ENCODE assay signal across 18 cellular contexts in genomic region chr19:44775676-44776240, GRCh38. TPM values are rescaled to one million over a fixed set of nuclear protein-coding genes. Genes with fewer than 3 reads are reported as not detected.
DNase-seq lines count a peak whose midpoint lies in the region; ATAC-seq and TF ChIP-seq lines count a peak whose summit lies in the region.
"Had no signal": no experiment of that assay in that cellular context is flagged by ENCODE, and none has a peak within 500 bp of the region (broad histone marks: within the 10 kb centered on the region; RNA-seq: fewer than 3 reads in every experiment).

No MANE protein-coding gene starts in this region.

- H3K4me1 ChIP-seq in mammary epithelial cell (ENCODE audit: insufficient read depth, low read length), result peaks cover 57% of the 10 kb centered on the region
- peaks cover 0 to 4% of the 10 kb centered on the region in 2 donors for H3K4me1 ChIP-seq in esophagus (ENCODE audit: control insufficient read depth in 2 of 2, insufficient read depth in 2 of 2, low read length in 1 of 2)
- H3K4me1 ChIP-seq in osteoblast (ENCODE audit: insufficient read depth, low read length), result peaks cover 14% of the 10 kb centered on the region

- peak overlapping the region; percentile 93 for H3K27ac ChIP-seq in mammary epithelial cell (ENCODE audit: insufficient read depth, low read depth, low read length)
- peak overlapping the region; percentile 77 to 89 for H3K27ac ChIP-seq in esophagus (ENCODE audit: low read depth in 2 of 2, low read length in 1 of 2)
- no peak overlapping the region for H3K27ac ChIP-seq in osteoblast (ENCODE audit: low read depth, low read length)
- H3K27ac ChIP-seq: 22Rv1, KMS-11 had no signal

- peak overlapping the region; percentile 45 for H3K9ac ChIP-seq in mammary epithelial cell (ENCODE audit: insufficient read depth, low read length)
- H3K9ac ChIP-seq: KMS-11 had no signal

- H3K4me3 Mint-ChIP-seq in MCF 10A (ENCODE audit: unreplicated experiment), result no peak overlapping the region
- H3K4me3 Mint-ChIP-seq in activated CD4-positive, alpha-beta T cell treated with anti-CD3 and anti-CD28 coated beads for 36 hours, result no peak overlapping the region

- H3K4me1 Mint-ChIP-seq in MCF 10A (ENCODE audit: insufficient read depth, unreplicated experiment), result peaks cover 22% of the 10 kb centered on the region
- H3K4me1 Mint-ChIP-seq in activated CD4-positive, alpha-beta T cell treated with anti-CD3 and anti-CD28 coated beads for 36 hours, result peaks cover 5% of the 10 kb centered on the region

- no peak for ATAC-seq in activated CD4-positive, alpha-beta T cell treated with anti-CD3 and anti-CD28 coated beads for 36 hours

- H3K79me2 ChIP-seq in mammary epithelial cell (ENCODE audit: insufficient read depth, low read length) (peaks cover 28% of the 10 kb centered on the region), osteoblast (ENCODE audit: insufficient read depth, low read length) (no peaks in the 10 kb centered on the region)

- dilution Hi-C loops in mammary epithelial cell (cut with HindIII; ENCODE audit: low sequenced_read_pairs), result no loop called here

- H3K27ac Mint-ChIP-seq in MCF 10A (ENCODE audit: low read depth, unreplicated experiment), result no peak overlapping the region
- H3K27ac Mint-ChIP-seq in activated CD4-positive, alpha-beta T cell treated with anti-CD3 and anti-CD28 coated beads for 36 hours, result no peak overlapping the region
- H3K27ac Mint-ChIP-seq: GM23338 had no signal

- H3K27me3 ChIP-seq in mammary epithelial cell (ENCODE audit: insufficient read depth, low read length) (no peaks in the 10 kb centered on the region), esophagus (ENCODE audit: control insufficient read depth in 1 of 2, insufficient read depth in 2 of 2, low read length in 2 of 2) (no peaks in the 10 kb centered on the region), osteoblast (ENCODE audit: insufficient read depth, low read length) (no peaks in the 10 kb centered on the region)

- H2AFZ ChIP-seq in mammary epithelial cell (ENCODE audit: low read depth, low read length) (no peak overlapping the region), osteoblast (ENCODE audit: low read length) (no peak overlapping the region)

- H4K20me1 ChIP-seq in mammary epithelial cell (ENCODE audit: insufficient read depth, low read length) (no peaks in the 10 kb centered on the region), osteoblast (ENCODE audit: insufficient read depth, low read length) (no peaks in the 10 kb centered on the region)

- WGBS in mammary epithelial cell (ENCODE audit: low coverage, missing lambda C conversion rate), result 75% methylated on average over 6 of the region's 6 CpGs
- WGBS in esophagus, 2 donors, result 50 to 59% methylated on average over 6 of the region's 6 CpGs

- intact Hi-C loops in mammary epithelial cell (cut with micrococcal nuclease), result loop anchor here (2.0 to 10.0 kb wide), 2 partner anchors 69 to 179 kb away; partner anchors contain the start of gene CLPTM1
- intact Hi-C loops in MCF 10A (cut with micrococcal nuclease), result no loop called here
- intact Hi-C loops in activated CD4-positive, alpha-beta T cell treated with anti-CD3 and anti-CD28 coated beads for 36 hours (cut with DNase I, micrococcal nuclease), result no loop called here

- H3K4me2 ChIP-seq in mammary epithelial cell (ENCODE audit: insufficient read depth, low read depth, low read length), result peak overlapping the region; percentile 55
- no peak overlapping the region for H3K4me2 ChIP-seq in osteoblast (ENCODE audit: insufficient read depth, low read length)
- H3K4me2 ChIP-seq: KMS-11 had no signal

- DNase-seq in mammary epithelial cell (no peak), MCF 10A (ENCODE audit: unreplicated experiment) (no peak), osteoblast (ENCODE audit: insufficient read length, low spot score, missing footprints) (peak; percentile 21), AML-193 (lab: John Stamatoyannopoulos, UW) (no peak), COLO829 (ENCODE audit: low spot score) (no peak), DMS79 treated with DMSO at 0.1 percent for 48 hours (lab: John Stamatoyannopoulos, UW) (no peak)
- no peak for DNase-seq in activated CD4-positive, alpha-beta T cell treated with anti-CD3 and anti-CD28 coated beads for 36 hours
- DNase-seq: C1 segment of cervical spinal cord, COR-L47, MM.1S, NCI-H1105, NCI-H187, NCI-H446, NCI-H748 treated with DMSO at 0.1 percent for 48 hours had no signal

- no peaks in the 10 kb centered on the region for H3K9me3 Mint-ChIP-seq in MCF 10A (ENCODE audit: unreplicated experiment)
- H3K9me3 Mint-ChIP-seq in activated CD4-positive, alpha-beta T cell treated with anti-CD3 and anti-CD28 coated beads for 36 hours (ENCODE audit: low read depth), result no peaks in the 10 kb centered on the region
- H3K9me3 Mint-ChIP-seq: GM23338 had no signal

- no peaks in the 10 kb centered on the region for H3K27me3 Mint-ChIP-seq in MCF 10A (ENCODE audit: insufficient read depth, unreplicated experiment)
- H3K27me3 Mint-ChIP-seq in activated CD4-positive, alpha-beta T cell treated with anti-CD3 and anti-CD28 coated beads for 36 hours, result no peaks in the 10 kb centered on the region

- no peak for TF ChIP-seq CTCF in mammary epithelial cell (conservative IDR thresholded peaks at IDR 0.05 in 1 of 2, IDR thresholded peaks at IDR 0.05 in 1 of 2; ENCODE audit: extremely low read depth in 1 of 2, insufficient read depth in 1 of 2, low read depth in 1 of 2, low read length in 2 of 2)
- no peak for TF ChIP-seq CTCF in MCF 10A (IDR thresholded peaks at IDR 0.05; ENCODE audit: unreplicated experiment)
- TF ChIP-seq CTCF in osteoblast (IDR thresholded peaks at IDR 0.05; ENCODE audit: extremely low read depth, low read depth, low read length), result no peak

- no peaks in the 10 kb centered on the region for H3K36me3 ChIP-seq in mammary epithelial cell (ENCODE audit: insufficient read depth, low read length)
- H3K36me3 ChIP-seq in esophagus (ENCODE audit: control insufficient read depth in 2 of 2, insufficient read depth in 2 of 2, low read length in 1 of 2), result no peaks in the 10 kb centered on the region
- H3K36me3 ChIP-seq in osteoblast (ENCODE audit: insufficient read depth, low read length), result no peaks in the 10 kb centered on the region

- no peaks in the 10 kb centered on the region for H3K9me3 ChIP-seq in mammary epithelial cell (replicated peaks; ENCODE audit: insufficient read depth, low read length)
- H3K9me3 ChIP-seq in esophagus (ENCODE audit: control insufficient read depth in 2 of 2, insufficient read depth in 1 of 2, low read depth in 1 of 2, low read length in 1 of 2), result no peaks in the 10 kb centered on the region
- H3K9me3 ChIP-seq in osteoblast (ENCODE audit: low read depth, low read length), result no peaks in the 10 kb centered on the region

- BruUV-seq in mammary epithelial cell (replicated peaks; lab: Mats Ljungman, UMichigan) (TSS peak; percentile 58), MCF 10A (replicated peaks; lab: Mats Ljungman, UMichigan) (no TSS peak)

- CTCF ChIA-PET in mammary epithelial cell (lab: Charles Lee; ENCODE audit: low non-redundant PET), result no interaction called here
- CTCF ChIA-PET in MCF 10A (lab: Yijun Ruan, JAX), result interaction anchor here (0.7 to 19.2 kb wide), 4 partner anchors 8 to 84 kb away, joined by 3 to 414 read pairs (median 16); no protein-coding TSS in a partner anchor
- CTCF ChIA-PET in activated CD4-positive, alpha-beta T cell treated with anti-CD3 and anti-CD28 coated beads for 36 hours (lab: Charles Lee), result interaction anchor here (1.2 to 6.3 kb wide), 2 partner anchors 53 to 84 kb away, joined by 5 to 66 read pairs; no protein-coding TSS in a partner anchor

- peaks cover 5% of the 10 kb centered on the region for H3K36me3 Mint-ChIP-seq in MCF 10A (ENCODE audit: insufficient read depth, unreplicated experiment)
- H3K36me3 Mint-ChIP-seq in activated CD4-positive, alpha-beta T cell treated with anti-CD3 and anti-CD28 coated beads for 36 hours (ENCODE audit: low read depth), result no peaks in the 10 kb centered on the region

- in situ Hi-C loops in mammary epithelial cell (cut with MboI; ENCODE audit: low sequenced_read_pairs in 2 of 2), result no loop called here

- POLR2A ChIA-PET in MCF 10A (lab: Yijun Ruan, JAX), result interaction anchor here (0.7 to 1.4 kb wide), 2 partner anchors 179 to 187 kb away, joined by 4 to 5 read pairs; no protein-coding TSS in a partner anchor
- POLR2A ChIA-PET in activated CD4-positive, alpha-beta T cell treated with anti-CD3 and anti-CD28 coated beads for 36 hours (lab: Charles Lee), result no interaction called here

- H3K4me3 ChIP-seq in mammary epithelial cell (replicated peaks in 1 of 3; ENCODE audit: insufficient read depth in 1 of 3, low read depth in 2 of 3, low read length in 3 of 3) (no peak overlapping the region), esophagus (ENCODE audit: low read depth in 1 of 2, low read length in 2 of 2) (no peak overlapping the region), osteoblast (ENCODE audit: insufficient read depth, low read length) (no peak overlapping the region)

RNA-seq across cellular contexts. Expression of gene CBLC, which starts 1.9 kb away (rescaled TPM):
- 10 to 100 TPM; 51.2 to 76.7 TPM for total RNA-seq in mammary epithelial cell
- 39.4 TPM for polyA plus RNA-seq in mammary epithelial cell
- 48.2 TPM for polyA minus RNA-seq in mammary epithelial cell
- 9.6 and 14.6 TPM in 2 replicates for total RNA-seq in MCF 10A (2022)
- 10 to 100 TPM; 35.0 to 39.4 TPM for polyA plus RNA-seq in esophagus
- total RNA-seq in osteoblast, result not detected in 2 replicates
- not detected for total RNA-seq in activated CD4-positive, alpha-beta T cell treated with anti-CD3 and anti-CD28 coated beads for 36 hours

RNA-seq across cellular contexts. Expression of gene BCL3, which starts 27.2 kb away (rescaled TPM):
- 10 to 100 TPM in 1 of 2 donors, 1 to 10 TPM in 1; 3.7 to 23.4 TPM for total RNA-seq in mammary epithelial cell
- polyA plus RNA-seq in mammary epithelial cell, result 4.1 TPM
- polyA minus RNA-seq in mammary epithelial cell, result 12.2 TPM
- 24.4 and 32.1 TPM in 2 replicates for total RNA-seq in MCF 10A (2022)
- polyA plus RNA-seq in esophagus, result 100 to 1,000 TPM in 1 of 2 donors, 10 to 100 TPM in 1; 64.5 to 107 TPM
- total RNA-seq in osteoblast, result 6.5 and 7.2 TPM in 2 replicates
- total RNA-seq in activated CD4-positive, alpha-beta T cell treated with anti-CD3 and anti-CD28 coated beads for 36 hours, result 10 to 100 TPM; 56.2 to 81.5 TPM

RNA-seq across cellular contexts. Expression of gene BCAM, which starts 33.1 kb away (rescaled TPM):
- total RNA-seq in mammary epithelial cell (100 to 1,000 TPM; 114 to 120 TPM), MCF 10A (2022) (2.9 and 5.0 TPM in 2 replicates), osteoblast (4.3 and 4.4 TPM in 2 replicates)
- polyA plus RNA-seq in mammary epithelial cell (45.1 TPM), esophagus (10 to 100 TPM; 18.0 to 22.1 TPM)
- polyA minus RNA-seq in mammary epithelial cell, result 51.0 TPM
- total RNA-seq in activated CD4-positive, alpha-beta T cell treated with anti-CD3 and anti-CD28 coated beads for 36 hours, result not detected

Comparison
In these comparisons a context has a peak if more than half of its experiments do, and no peak if none do; other contexts are left out.
1. RNA of gene BCAM, which starts 33.1 kb away (total RNA-seq): 114 to 120 TPM in mammary epithelial cell; 2.9 to 5.0 TPM in MCF 10A, 4.3 to 4.4 TPM in osteoblast and not detected in activated CD4-positive, alpha-beta T cell treated with anti-CD3 and anti-CD28 coated beads for 36 hours; every median in the first group is over 10 times any median in the second.